In genomic region chr20:38316341-38316740, GRCh38 we compare ENCODE assay signal across 2 cellular contexts.
TF ChIP-seq lines count a peak whose summit lies in the region.

No MANE protein-coding gene starts in this region.

TF ChIP-seq in A549, 52 proteins besides CTCF, POLR2A, EP300 and RAD21:
- TF ChIP-seq TFCP2L1 (CRISPR knock-in tag; IDR thresholded peaks at IDR 0.05) (no peak), KDM1A (IDR thresholded peaks at IDR 0.05; ENCODE audit: low read depth) (no peak), ZSCAN20 (CRISPR knock-in tag; IDR thresholded peaks at IDR 0.05) (no peak), PHF8 (IDR thresholded peaks at IDR 0.05; ENCODE audit: borderline replicate concordance, low read depth) (no peak), HDAC2 (IDR thresholded peaks at IDR 0.05) (no peak), MAFK (IDR thresholded peaks at IDR 0.05; ENCODE audit: partially characterized antibody) (peak; percentile 27), EHF (CRISPR knock-in tag; IDR thresholded peaks at IDR 0.05) (no peak)

TF ChIP-seq in H1, 55 proteins besides CTCF, POLR2A, EP300 and RAD21:
- TF ChIP-seq BACH1 (IDR thresholded peaks at IDR 0.05; ENCODE audit: low read length): peak; percentile 12; the same call in 1 of the 2 replicates
- TF ChIP-seq RFX5 (IDR thresholded peaks at IDR 0.05; ENCODE audit: borderline replicate concordance, low read depth, low read length): no peak
- no peak for TF ChIP-seq POLR2AphosphoS5 (IDR thresholded peaks at IDR 0.05; ENCODE audit: low read depth, low read length)
- TF ChIP-seq USF2 (IDR thresholded peaks at IDR 0.05; ENCODE audit: low read length): no peak
- TF ChIP-seq ATF2 (IDR thresholded peaks at IDR 0.05; ENCODE audit: low read length): no peak
